In genomic region chr21:18155508-18156193, GRCh38 we compare ENCODE assay signal across 9 cellular contexts.
DNase-seq lines count a peak whose midpoint lies in the region; ATAC-seq, FAIRE-seq and TF ChIP-seq lines count a peak whose summit lies in the region.
"Had no signal": no experiment of that assay in that cellular context is flagged by ENCODE, and none has a peak within 500 bp of the region (broad histone marks: within the 10 kb centered on the region; RNA-seq: fewer than 3 reads in every experiment).

No MANE protein-coding gene starts in this region.

- TF ChIP-seq RAD21 in neural cell (conservative IDR thresholded peaks at IDR 0.05), result no peak

- H3K27ac Mint-ChIP-seq in GM23338, result peak overlapping the region; percentile 84
- no peak overlapping the region for H3K27ac Mint-ChIP-seq in activated T-helper 1 cell treated with anti-CD3 and anti-CD28 coated beads, Interleukin-12 subunit alpha, Interleukin-12 subunit beta, Interleukin-2, Interleukin-4 antibody, amounts not matched to agents 30 ng/mL and 10 ng/mL and 1 ng/mL, durations not matched to agents 14 hours and 24 hours and 36 hours

- TF ChIP-seq EP300 in neural cell (conservative IDR thresholded peaks at IDR 0.05; ENCODE audit: poor library complexity, severe bottlenecking), result peak; percentile 19

- peak; percentile 93 for ATAC-seq in GM23338
- no peak for ATAC-seq in pancreas
- ATAC-seq in psoas muscle, result no peak

- no peaks in the 10 kb centered on the region for H3K79me2 ChIP-seq in GM23338 (replicated peaks; ENCODE audit: insufficient read depth)
- H3K79me2 ChIP-seq in MM.1S (ENCODE audit: low read length), result no peaks in the 10 kb centered on the region
- H3K79me2 ChIP-seq in neural cell (replicated peaks; ENCODE audit: insufficient read depth, low read length), result no peaks in the 10 kb centered on the region

- peak overlapping the region; percentile 1; the same call in 1 of the 2 replicates for H3K4me2 ChIP-seq in GM23338
- H3K4me2 ChIP-seq in MM.1S (ENCODE audit: low read depth, low read length), result peak overlapping the region; percentile 64
- no peak overlapping the region for H3K4me2 ChIP-seq in neural cell (ENCODE audit: low read length)

- H3K9ac ChIP-seq in MM.1S (ENCODE audit: low read length) (peak overlapping the region; percentile 2; the same call in 1 of the 2 replicates), neural cell (ENCODE audit: low read length) (no peak overlapping the region)

- DNase-seq in GM23338 (ENCODE audit: low spot score), result peak; percentile 80
- peak; percentile 88 for DNase-seq in MM.1S
- peak; percentile 6 for DNase-seq in brain microvascular endothelial cell
- no peak for DNase-seq in DMS79 (lab: John Stamatoyannopoulos, UW)
- DNase-seq in activated T-helper 1 cell treated with anti-CD3 and anti-CD28 coated beads, Interleukin-12 subunit alpha, Interleukin-12 subunit beta, Interleukin-2, Interleukin-4 antibody, amounts not matched to agents 30 ng/mL and 10 ng/mL and 1 ng/mL, durations not matched to agents 14 hours and 24 hours and 36 hours (ENCODE audit: low spot score), result no peak
- DNase-seq in pancreas, result no peak
- DNase-seq in psoas muscle, result no peak
- DNase-seq: activated CD4-positive, alpha-beta T cell treated with anti-CD3 and anti-CD28 coated beads for 1 hour had no signal

- H3K27ac ChIP-seq in GM23338 (ENCODE audit: low read depth) (peak overlapping the region; percentile 77), MM.1S (ENCODE audit: low read length) (peak overlapping the region; percentile 69), brain microvascular endothelial cell (no peak overlapping the region), neural cell (ENCODE audit: low read length) (no peak overlapping the region), pancreas (no peak overlapping the region), psoas muscle (no peak overlapping the region)

- H3K9me2 ChIP-seq in GM23338 (ENCODE audit: insufficient read depth) (peaks cover 12% of the 10 kb centered on the region; the same call in 1 of the 2 replicates), MM.1S (replicated peaks; ENCODE audit: insufficient read depth, low read length) (no peaks in the 10 kb centered on the region), neural cell (ENCODE audit: insufficient read depth, low read length) (no peaks in the 10 kb centered on the region)

- H4K20me1 ChIP-seq in GM23338 (replicated peaks; ENCODE audit: insufficient read depth) (no peaks in the 10 kb centered on the region), MM.1S (ENCODE audit: insufficient read depth, low read length) (no peaks in the 10 kb centered on the region), neural cell (ENCODE audit: insufficient read depth) (no peaks in the 10 kb centered on the region)

- no peak for TF ChIP-seq CTCF in GM23338 (conservative IDR thresholded peaks at IDR 0.05; ENCODE audit: low read depth in 2 of 2)
- TF ChIP-seq CTCF in MM.1S (IDR thresholded peaks at IDR 0.05; ENCODE audit: low read length), result no peak
- TF ChIP-seq CTCF in brain microvascular endothelial cell (IDR thresholded peaks at IDR 0.05; ENCODE audit: low read depth, low read length, missing control alignments), result no peak
- TF ChIP-seq CTCF in neural cell (IDR thresholded peaks at IDR 0.05; ENCODE audit: poor library complexity, severe bottlenecking), result no peak
- no peak for TF ChIP-seq CTCF in pancreas (IDR thresholded peaks at IDR 0.05)
- no peak for TF ChIP-seq CTCF in psoas muscle (IDR thresholded peaks at IDR 0.05)

- H3K27me3 ChIP-seq in GM23338 (ENCODE audit: insufficient read depth), result no peaks in the 10 kb centered on the region
- H3K27me3 ChIP-seq in MM.1S (replicated peaks; ENCODE audit: insufficient read depth, low read length), result no peaks in the 10 kb centered on the region
- no peaks in the 10 kb centered on the region for H3K27me3 ChIP-seq in brain microvascular endothelial cell (replicated peaks)
- no peaks in the 10 kb centered on the region for H3K27me3 ChIP-seq in neural cell (ENCODE audit: insufficient read depth, low read depth, low read length)
- H3K27me3 ChIP-seq in pancreas, result no peaks in the 10 kb centered on the region
- H3K27me3 ChIP-seq in psoas muscle (ENCODE audit: insufficient read depth in 3 of 3, low read length in 2 of 3), result no peaks in the 10 kb centered on the region

- H3K36me3 ChIP-seq in GM23338 (ENCODE audit: insufficient read depth), result no peaks in the 10 kb centered on the region
- no peaks in the 10 kb centered on the region for H3K36me3 ChIP-seq in MM.1S (replicated peaks; ENCODE audit: insufficient read depth, low read length)
- H3K36me3 ChIP-seq in brain microvascular endothelial cell (replicated peaks), result no peaks in the 10 kb centered on the region
- H3K36me3 ChIP-seq in neural cell (ENCODE audit: insufficient read depth, low read length), result no peaks in the 10 kb centered on the region
- no peaks in the 10 kb centered on the region for H3K36me3 ChIP-seq in pancreas
- no peaks in the 10 kb centered on the region for H3K36me3 ChIP-seq in psoas muscle (ENCODE audit: insufficient read depth in 1 of 2, low read depth in 1 of 2)

- H3F3A ChIP-seq in GM23338 (replicated peaks; ENCODE audit: low read depth), result no peaks in the 10 kb centered on the region
- peaks cover 17% of the 10 kb centered on the region for H3F3A ChIP-seq in MM.1S (ENCODE audit: insufficient read depth, low read length)
- H3F3A ChIP-seq in neural cell (ENCODE audit: insufficient read depth, low read length, poor library complexity, severe bottlenecking), result no peaks in the 10 kb centered on the region

- H2AFZ ChIP-seq in GM23338 (no peak overlapping the region), MM.1S (ENCODE audit: low read length) (peak overlapping the region; percentile 25), neural cell (ENCODE audit: low read depth, low read length) (no peak overlapping the region)

- peaks cover 15% of the 10 kb centered on the region for H3K36me3 Mint-ChIP-seq in GM23338 (ENCODE audit: low read depth)
- H3K36me3 Mint-ChIP-seq in activated T-helper 1 cell treated with anti-CD3 and anti-CD28 coated beads, Interleukin-12 subunit alpha, Interleukin-12 subunit beta, Interleukin-2, Interleukin-4 antibody, amounts not matched to agents 30 ng/mL and 10 ng/mL and 1 ng/mL, durations not matched to agents 14 hours and 24 hours and 36 hours (ENCODE audit: low read depth), result no peaks in the 10 kb centered on the region

- no peaks in the 10 kb centered on the region for H3K9me3 ChIP-seq in MM.1S (replicated peaks; ENCODE audit: insufficient read depth, low read length)
- no peaks in the 10 kb centered on the region for H3K9me3 ChIP-seq in neural cell (ENCODE audit: low read length)
- H3K9me3 ChIP-seq in pancreas, result no peaks in the 10 kb centered on the region
- peaks cover 3% of the 10 kb centered on the region for H3K9me3 ChIP-seq in psoas muscle

- intact Hi-C loops in activated T-helper 1 cell treated with anti-CD3 and anti-CD28 coated beads, Interleukin-12 subunit alpha, Interleukin-12 subunit beta, Interleukin-2, Interleukin-4 antibody, amounts not matched to agents 30 ng/mL and 10 ng/mL and 1 ng/mL, durations not matched to agents 14 hours and 24 hours and 36 hours (cut with micrococcal nuclease), result no loop called here
- intact Hi-C loops in pancreas (cut with DNase I), result no loop called here
- intact Hi-C loops in psoas muscle (cut with DNase I), result no loop called here

- in situ Hi-C loops in brain microvascular endothelial cell (cut with HindIII; ENCODE audit: low pct_ligation_motif_present, low sequenced_read_pairs), result no loop called here

- H3K4me1 Mint-ChIP-seq in GM23338, result peaks cover 21% of the 10 kb centered on the region
- H3K4me1 Mint-ChIP-seq in activated T-helper 1 cell treated with anti-CD3 and anti-CD28 coated beads, Interleukin-12 subunit alpha, Interleukin-12 subunit beta, Interleukin-2, Interleukin-4 antibody, amounts not matched to agents 30 ng/mL and 10 ng/mL and 1 ng/mL, durations not matched to agents 14 hours and 24 hours and 36 hours (ENCODE audit: low read depth), result no peaks in the 10 kb centered on the region

- no peak overlapping the region for H3K4me3 Mint-ChIP-seq in GM23338
- no peak overlapping the region for H3K4me3 Mint-ChIP-seq in activated T-helper 1 cell treated with anti-CD3 and anti-CD28 coated beads, Interleukin-12 subunit alpha, Interleukin-12 subunit beta, Interleukin-2, Interleukin-4 antibody, amounts not matched to agents 30 ng/mL and 10 ng/mL and 1 ng/mL, durations not matched to agents 14 hours and 24 hours and 36 hours

- H3K4me3 ChIP-seq in GM23338, result no peak overlapping the region
- peak overlapping the region; percentile 14; the same call in 1 of the 2 replicates for H3K4me3 ChIP-seq in MM.1S (ENCODE audit: low read length)
- H3K4me3 ChIP-seq in brain microvascular endothelial cell (ENCODE audit: low read depth, low read length), result no peak overlapping the region
- H3K4me3 ChIP-seq in neural cell (ENCODE audit: low read length), result no peak overlapping the region
- no peak overlapping the region for H3K4me3 ChIP-seq in pancreas
- no peak overlapping the region for H3K4me3 ChIP-seq in psoas muscle

- H3K4me1 ChIP-seq in GM23338 (ENCODE audit: insufficient read depth), result peaks cover 12% of the 10 kb centered on the region; the same call in 1 of the 2 replicates
- H3K4me1 ChIP-seq in MM.1S (ENCODE audit: low read length), result peaks cover 41% of the 10 kb centered on the region
- H3K4me1 ChIP-seq in pancreas, result no peaks in the 10 kb centered on the region
- no peaks in the 10 kb centered on the region for H3K4me1 ChIP-seq in psoas muscle

- peaks cover 18% of the 10 kb centered on the region for H3K9me3 Mint-ChIP-seq in GM23338
- no peaks in the 10 kb centered on the region for H3K9me3 Mint-ChIP-seq in activated T-helper 1 cell treated with anti-CD3 and anti-CD28 coated beads, Interleukin-12 subunit alpha, Interleukin-12 subunit beta, Interleukin-2, Interleukin-4 antibody, amounts not matched to agents 30 ng/mL and 10 ng/mL and 1 ng/mL, durations not matched to agents 14 hours and 24 hours and 36 hours

- FAIRE-seq in pancreas (lab: Jason Lieb, UNC), result no peak

- 30 to 32% methylated on average over 5 of the region's 5 CpGs for WGBS in pancreas, 2 donors
- WGBS in psoas muscle, 3 donors, result 68 to 75% (median 70%) methylated on average over 5 of the region's 5 CpGs

- H3K27me3 Mint-ChIP-seq in GM23338 (ENCODE audit: insufficient read depth, low read depth, poor library complexity), result no peaks in the 10 kb centered on the region
- no peaks in the 10 kb centered on the region for H3K27me3 Mint-ChIP-seq in activated T-helper 1 cell treated with anti-CD3 and anti-CD28 coated beads, Interleukin-12 subunit alpha, Interleukin-12 subunit beta, Interleukin-2, Interleukin-4 antibody, amounts not matched to agents 30 ng/mL and 10 ng/mL and 1 ng/mL, durations not matched to agents 14 hours and 24 hours and 36 hours (ENCODE audit: insufficient read depth)

TF ChIP-seq in GM23338, 12 proteins besides CTCF, POLR2A, EP300 and RAD21 (continues in another document):
- TF ChIP-seq NANOG (IDR thresholded peaks at IDR 0.05; ENCODE audit: borderline replicate concordance), result peak; percentile 45; the same call in 1 of the 2 replicates

TF ChIP-seq in neural cell, 6 proteins besides CTCF, POLR2A, EP300 and RAD21 (continues in another document):
- no peak for TF ChIP-seq SMC3 (conservative IDR thresholded peaks at IDR 0.05; ENCODE audit: poor library complexity)

Comparison
In these comparisons a context has a peak if more than half of its experiments do, and no peak if none do; other contexts are left out.
1. DNase-seq: peak in GM23338 (single experiment), MM.1S (single experiment) and brain microvascular endothelial cell (single experiment); none in DMS79 (single experiment), activated T-helper 1 cell treated with anti-CD3 and anti-CD28 coated beads, Interleukin-12 subunit alpha, Interleukin-12 subunit beta, Interleukin-2, Interleukin-4 antibody, amounts not matched to agents 30 ng/mL and 10 ng/mL and 1 ng/mL, durations not matched to agents 14 hours and 24 hours and 36 hours (single experiment), pancreas (0 of 6) and psoas muscle (0 of 2).
2. H3K27ac ChIP-seq: peak in GM23338 (single experiment) and MM.1S (single experiment); none in brain microvascular endothelial cell (single experiment), neural cell (single experiment), pancreas (0 of 4) and psoas muscle (single experiment).